Comparison of ENCODE assay signal across 1 cellular context in genomic region chr22:18001040-18001893, GRCh38.
A peak's percentile ranks its signal among the peaks of the same experiment; 100 is the strongest.
TF ChIP-seq lines count a peak whose summit lies in the region.

No MANE protein-coding gene starts in this region.

TF ChIP-seq in K562, 482 proteins besides CTCF, POLR2A, EP300 and RAD21 (continued from another document and continues in another):
- TF ChIP-seq HOMEZ (CRISPR knock-in tag; IDR thresholded peaks at IDR 0.05) (no peak; the same call in 1 of the 2 replicates), ZNF57 (CRISPR knock-in tag; IDR thresholded peaks at IDR 0.05) (0 out of 2 replicates have a peak, but pooled peaks have one; percentile 59), POU5F1 (IDR thresholded peaks at IDR 0.05; ENCODE audit: borderline replicate concordance, low read depth, low read length, partially characterized antibody) (no peak), ZBTB34 (CRISPR knock-in tag; IDR thresholded peaks at IDR 0.05) (no peak), SUPT5H (IDR thresholded peaks at IDR 0.05) (peak; percentile 88), ZNF263 (CRISPR knock-in tag; IDR thresholded peaks at IDR 0.05; ENCODE audit: borderline replicate concordance) (peak; percentile 40; the same call in 1 of the 2 replicates), KAT7 (CRISPR knock-in tag; IDR thresholded peaks at IDR 0.05; ENCODE audit: borderline replicate concordance) (0 out of 2 replicates have a peak, but pooled peaks have one; percentile 59), ZNF232 (CRISPR knock-in tag; IDR thresholded peaks at IDR 0.05) (0 out of 2 replicates have a peak, but pooled peaks have one; percentile 56), TCF3 (CRISPR knock-in tag; IDR thresholded peaks at IDR 0.05) (no peak), SP1 (CRISPR knock-in tag; IDR thresholded peaks at IDR 0.05) (peak; percentile 89), SIN3B (IDR thresholded peaks at IDR 0.05; ENCODE audit: low read depth) (peak; percentile 60), FOXP4 (CRISPR knock-in tag; IDR thresholded peaks at IDR 0.05; ENCODE audit: borderline replicate concordance) (peak; percentile 41; the same call in 1 of the 2 replicates), ZNF23 (CRISPR knock-in tag; IDR thresholded peaks at IDR 0.05) (no peak), MCM2 (IDR thresholded peaks at IDR 0.05; ENCODE audit: low read depth) (no peak), GTF3C2 (IDR thresholded peaks at IDR 0.05; ENCODE audit: borderline replicate concordance, extremely low read depth, insufficient read length) (no peak), ZNF589 (CRISPR knock-in tag; IDR thresholded peaks at IDR 0.05; ENCODE audit: low read depth) (no peak), EWSR1 (IDR thresholded peaks at IDR 0.05; ENCODE audit: borderline replicate concordance, low read depth, partially characterized antibody) (no peak), BHLHE40 (IDR thresholded peaks at IDR 0.05; ENCODE audit: low read length) (peak; percentile 93), SIN3A (IDR thresholded peaks at IDR 0.05; ENCODE audit: borderline replicate concordance in 2 of 2, control insufficient read depth in 1 of 2, low read depth in 2 of 2, low read length in 2 of 2) (no peak), RBBP5 (IDR thresholded peaks at IDR 0.05; ENCODE audit: borderline replicate concordance, insufficient read depth, low read length, poor library complexity, severe bottlenecking) (peak; percentile 93), SMC3 (conservative IDR thresholded peaks at IDR 0.05; ENCODE audit: insufficient read depth, low read depth, low read length) (0 out of 2 replicates have a peak, but pooled peaks have one; percentile 14), CREB1 (IDR thresholded peaks at IDR 0.05) (no peak), CREB1 (CRISPR knock-in tag; IDR thresholded peaks at IDR 0.05) (no peak), RCOR1 (IDR thresholded peaks at IDR 0.05; ENCODE audit: borderline replicate concordance in 1 of 2, low read depth in 2 of 2, low read length in 2 of 2) (0 out of 4 replicates have a peak, but pooled peaks of 1 of the 2 experiments have one; percentile 4), KDM2B (CRISPR knock-in tag; IDR thresholded peaks at IDR 0.05) (peak; percentile 8), MIER1 (IDR thresholded peaks at IDR 0.05; ENCODE audit: low read depth) (no peak; the same call in 1 of the 2 replicates), NCOA4 (IDR thresholded peaks at IDR 0.05; ENCODE audit: partially characterized antibody) (no peak), ZNF316 (IDR thresholded peaks at IDR 0.05) (no peak), NR0B1 (IDR thresholded peaks at IDR 0.05; ENCODE audit: partially characterized antibody) (no peak), HMG20A (CRISPR knock-in tag; conservative IDR thresholded peaks at IDR 0.05) (no peak), ZNF253 (CRISPR knock-in tag; conservative IDR thresholded peaks at IDR 0.05) (no peak), SMAD1 (IDR thresholded peaks at IDR 0.05; ENCODE audit: low read depth, low read length, partially characterized antibody) (peak; percentile 32), CREB3 (tag; conservative IDR thresholded peaks at IDR 0.05; ENCODE audit: low read depth) (no peak), HIVEP1 (CRISPR knock-in tag; IDR thresholded peaks at IDR 0.05) (no peak), ZFPM2 (CRISPR knock-in tag; IDR thresholded peaks at IDR 0.05) (no peak), NBN (IDR thresholded peaks at IDR 0.05; ENCODE audit: low read depth) (no peak; the same call in 1 of the 2 replicates), SRSF3 (IDR thresholded peaks at IDR 0.05; ENCODE audit: insufficient read depth, low read length) (no peak), SMAD2 (IDR thresholded peaks at IDR 0.05; ENCODE audit: low read depth, low read length) (no peak), SMARCA4 (IDR thresholded peaks at IDR 0.05) (no peak), NFIX (CRISPR knock-in tag; IDR thresholded peaks at IDR 0.05; ENCODE audit: low read depth) (no peak), ELF2 (CRISPR knock-in tag; IDR thresholded peaks at IDR 0.05) (no peak; the same call in 1 of the 2 replicates), EZH2 (IDR thresholded peaks at IDR 0.05; ENCODE audit: borderline replicate concordance, low read depth, low read length) (no peak), PTBP1 (IDR thresholded peaks at IDR 0.05; ENCODE audit: low read depth, low read length) (no peak; the same call in 1 of the 2 replicates), ZNF449 (CRISPR knock-in tag; IDR thresholded peaks at IDR 0.05) (no peak), SAFB2 (IDR thresholded peaks at IDR 0.05; ENCODE audit: borderline replicate concordance, low read depth, low read length, severe bottlenecking) (no peak), THAP7 (CRISPR knock-in tag; IDR thresholded peaks at IDR 0.05) (no peak), ATF2 (CRISPR knock-in tag; IDR thresholded peaks at IDR 0.05) (no peak), KLF13 (tag; IDR thresholded peaks at IDR 0.05; ENCODE audit: borderline replicate concordance, low read depth) (peak; percentile 76; the same call in 1 of the 2 replicates), ZNF512 (tag; IDR thresholded peaks at IDR 0.05) (no peak), FOXJ2 (tag; IDR thresholded peaks at IDR 0.05) (no peak), PHF20 (IDR thresholded peaks at IDR 0.05; ENCODE audit: partially characterized antibody) (no peak), ZNF444 (CRISPR knock-in tag; IDR thresholded peaks at IDR 0.05) (peak; percentile 87), ZNF140 (CRISPR knock-in tag; IDR thresholded peaks at IDR 0.05) (no peak)
